In the genomic region with DNA sequence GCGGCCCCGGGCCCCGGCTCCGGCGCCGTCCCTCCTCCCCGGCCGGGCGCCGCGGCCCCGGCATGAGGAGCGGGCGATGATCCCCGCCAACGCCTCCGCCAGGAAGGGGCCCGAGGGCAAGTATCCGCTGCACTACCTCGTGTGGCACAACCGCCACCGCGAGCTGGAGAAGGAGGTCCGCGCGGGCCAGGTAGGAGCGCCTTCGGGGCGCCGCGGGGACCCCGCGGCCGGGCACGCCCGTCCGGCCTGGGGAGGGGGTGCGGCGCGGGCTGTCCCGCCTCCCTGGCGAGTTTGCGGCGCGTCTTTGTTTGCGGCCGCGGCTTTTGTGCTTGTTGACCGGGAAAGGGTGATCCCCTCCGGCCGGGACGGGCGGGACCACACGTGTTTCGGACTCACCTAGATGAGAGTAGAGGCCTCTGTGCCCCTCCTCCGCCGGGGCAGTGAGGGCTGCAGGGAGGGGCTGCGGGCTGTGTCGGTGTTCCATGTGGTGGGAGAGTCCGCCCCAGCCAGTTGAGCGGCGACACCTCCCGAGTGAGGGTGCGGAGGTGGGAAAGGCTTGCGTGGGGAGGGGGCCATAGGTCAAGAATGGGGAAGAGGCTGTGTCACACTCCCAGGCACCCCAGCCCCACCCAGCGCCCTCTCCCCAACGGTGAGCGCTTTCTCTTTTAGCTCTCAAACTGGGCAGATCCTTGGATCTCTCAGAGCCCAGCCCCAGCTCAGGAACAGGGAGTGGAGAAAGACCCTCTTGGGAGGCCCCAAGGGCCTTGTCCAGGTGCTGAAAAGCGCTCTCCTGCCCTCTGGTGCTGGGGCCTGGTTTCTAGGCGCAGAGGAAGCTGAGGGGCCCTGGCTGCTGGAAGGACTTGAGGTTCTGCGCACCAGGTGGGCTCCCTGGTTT, we compare ENCODE assay signal across 6 cellular contexts. TPM values are rescaled to one million over a fixed set of nuclear protein-coding genes. Genes with fewer than 3 reads are reported as not detected.
A peak's percentile ranks its signal among the peaks of the same experiment; 100 is the strongest.
DNase-seq lines count a peak whose midpoint lies in the region; ATAC-seq and TF ChIP-seq lines count a peak whose summit lies in the region.

No MANE protein-coding gene starts in this region.

- H3K36me3 ChIP-seq in SU-DHL-6 (ENCODE audit: low read length) (no peaks in the 10 kb centered on the region), tibial nerve (no peaks in the 10 kb centered on the region)

- no peak for TF ChIP-seq POLR2A in tibial nerve (IDR thresholded peaks at IDR 0.05)

- H3K4me1 ChIP-seq in right cardiac atrium (ENCODE audit: control insufficient read depth, insufficient read depth, low read length) (peaks cover 3% of the 10 kb centered on the region), tibial nerve (peaks cover 0 to 83% (median 56%) of the 10 kb centered on the region in 4 donors)

- H2AFZ ChIP-seq in SU-DHL-6 (ENCODE audit: low read depth, low read length, severe bottlenecking): peak overlapping the region; percentile 84

- intact Hi-C loops in right cardiac atrium (cut with DNase I): no loop called here

- TF ChIP-seq CTCF in SU-DHL-6 (IDR thresholded peaks at IDR 0.05; ENCODE audit: insufficient read depth, low read length, poor library complexity, severe bottlenecking) (peak; percentile 25), tibial nerve (IDR thresholded peaks at IDR 0.05) (peak in 1 of 5 experiments; percentile 26)

- H3K9me3 ChIP-seq in SU-DHL-6 (ENCODE audit: insufficient read depth, low read length) (no peaks in the 10 kb centered on the region), right cardiac atrium (ENCODE audit: control insufficient read depth, low read length) (no peaks in the 10 kb centered on the region), tibial nerve (no peaks in the 10 kb centered on the region)

- H3K9me2 ChIP-seq in SU-DHL-6 (replicated peaks; ENCODE audit: insufficient read depth, low read length): no peaks in the 10 kb centered on the region

- peaks cover 27% of the 10 kb centered on the region for H3F3A ChIP-seq in SU-DHL-6 (ENCODE audit: insufficient read depth)

- ATAC-seq in right cardiac atrium: no peak

- no peak for TF ChIP-seq EP300 in tibial nerve (IDR thresholded peaks at IDR 0.05)

- H4K20me1 ChIP-seq in SU-DHL-6 (ENCODE audit: low read depth, low read length): no peaks in the 10 kb centered on the region; the same call in 1 of the 2 replicates

- H3K4me2 ChIP-seq in SU-DHL-6 (ENCODE audit: low read depth, low read length, poor library complexity, severe bottlenecking): peak overlapping the region; percentile 68

- H3K9ac ChIP-seq in SU-DHL-6 (ENCODE audit: low read length): peak overlapping the region; percentile 68

- WGBS in right cardiac atrium: 6% methylated on average over 71 of the region's 71 CpGs
- WGBS in tibial nerve, 2 donors: 8 to 20% methylated on average over 9 to 41 of the region's 71 CpGs

- H3K27ac ChIP-seq in SU-DHL-6 (ENCODE audit: low read depth, low read length): no peak overlapping the region
- no peak overlapping the region for H3K27ac ChIP-seq in right cardiac atrium (ENCODE audit: low read length)
- peak overlapping the region; percentile 50 to 80 (median 74) for H3K27ac ChIP-seq in tibial nerve

- DNase-seq in NCI-H146 (lab: John Stamatoyannopoulos, UW) (peak; percentile 47), NCI-H146 treated with DMSO at 0.1 percent for 48 hours (lab: John Stamatoyannopoulos, UW; ENCODE audit: unreplicated experiment) (no peak), right cardiac atrium (peak in 2 of 3 donors; percentile 67 to 73), tibial nerve (ENCODE audit: low spot score in 2 of 2) (no peak), activated gamma-delta T cell treated with Interleukin-2 at 50 U/mL for 16 hours (no peak)

- no peaks in the 10 kb centered on the region for H3K27me3 ChIP-seq in SU-DHL-6 (ENCODE audit: low read length)
- no peaks in the 10 kb centered on the region for H3K27me3 ChIP-seq in right cardiac atrium (ENCODE audit: control insufficient read depth, insufficient read depth)
- H3K27me3 ChIP-seq in tibial nerve: no peaks in the 10 kb centered on the region

- peaks cover 2% of the 10 kb centered on the region for H3K79me2 ChIP-seq in SU-DHL-6 (ENCODE audit: insufficient read depth, low read length)

- H3K4me3 ChIP-seq in SU-DHL-6 (ENCODE audit: insufficient read depth, low read length, poor library complexity, severe bottlenecking) (peak overlapping the region; percentile 72), right cardiac atrium (ENCODE audit: low read length) (peak overlapping the region; percentile 86), tibial nerve (peak overlapping the region; percentile 39 to 96 (median 70))

RNA-seq across cellular contexts. Expression of a gene that starts 0.9 kb away (rescaled TPM):
- total RNA-seq in right cardiac atrium (10 to 100 TPM in 1 of 4 donors, 1 to 10 TPM in 3; 5.4 to 11.0 (median 7.4) TPM), tibial nerve (10 to 100 TPM; 19.0 to 50.1 (median 26.4) TPM)
- 5.0 TPM for polyA plus RNA-seq in right cardiac atrium

RNA-seq across cellular contexts. Expression of a gene that starts 4.3 kb away (rescaled TPM):
- total RNA-seq in right cardiac atrium (10 to 100 TPM; 31.4 to 37.8 (median 34.8) TPM), tibial nerve (100 to 1,000 TPM in 1 of 4 donors, 10 to 100 TPM in 3; 51.3 to 100 (median 89.7) TPM)
- 25.5 TPM for polyA plus RNA-seq in right cardiac atrium

RNA-seq across cellular contexts. Expression of a gene that starts 25.3 kb away (rescaled TPM):
- total RNA-seq in right cardiac atrium (10 to 100 TPM; 30.6 to 45.3 (median 38.3) TPM), tibial nerve (100 to 1,000 TPM; 119 to 188 (median 152) TPM)
- 53.0 TPM for polyA plus RNA-seq in right cardiac atrium

RNA-seq across cellular contexts. Expression of a gene that starts 27.0 kb away (rescaled TPM):
- total RNA-seq in right cardiac atrium (1 to 10 TPM; 6.6 to 7.5 (median 7.3) TPM), tibial nerve (10 to 100 TPM; 25.7 to 32.7 (median 30.3) TPM)
- polyA plus RNA-seq in right cardiac atrium: 5.2 TPM

RNA-seq across cellular contexts. Expression of a gene that starts 28.9 kb away (rescaled TPM):
- total RNA-seq in right cardiac atrium (100 to 1,000 TPM in 3 of 4 donors, 10 to 100 TPM in 1; 93.5 to 148 (median 113) TPM), tibial nerve (100 to 1,000 TPM in 2 of 4 donors, 10 to 100 TPM in 2; 34.5 to 139 (median 83.1) TPM)
- 98.5 TPM for polyA plus RNA-seq in right cardiac atrium

Comparison
In these comparisons a context has a peak if more than half of its experiments do, and no peak if none do; other contexts are left out.
1. DNase-seq: peak in NCI-H146 (single experiment) and right cardiac atrium (2 of 3); none in NCI-H146 treated with DMSO at 0.1 percent for 48 hours (single experiment), tibial nerve (0 of 2) and activated gamma-delta T cell treated with Interleukin-2 at 50 U/mL for 16 hours (single experiment).
2. H3K27ac ChIP-seq: peak in tibial nerve (4 of 4); none in SU-DHL-6 (single experiment) and right cardiac atrium (single experiment).
3. Peak in every context shown above with its lines, with median percentiles within 50 percentile points of each other: H3K4me3 ChIP-seq.